ENCODE assay signal across 1 cellular context in genomic region chr2:219542931-219543595, GRCh38.
TF ChIP-seq lines count a peak whose summit lies in the region.

No MANE protein-coding gene starts in this region.

TF ChIP-seq in GM12878, 131 proteins besides CTCF, POLR2A, EP300 and RAD21:
- peak in 1 of 2 experiments; percentile 35; a peak in 1 of 4 replicates for TF ChIP-seq ETV6 (conservative IDR thresholded peaks at IDR 0.05 in 1 of 2, IDR thresholded peaks at IDR 0.05 in 1 of 2; ENCODE audit: borderline replicate concordance in 1 of 2, low read depth in 1 of 2)
- peak; percentile 28; the same call in 1 of the 2 replicates for TF ChIP-seq REST (IDR thresholded peaks at IDR 0.05; ENCODE audit: low read depth, low read length)
- TF ChIP-seq NKRF (conservative IDR thresholded peaks at IDR 0.05), result peak; percentile 21; the same call in 1 of the 2 replicates
- no peak for TF ChIP-seq CUX1 (IDR thresholded peaks at IDR 0.05; ENCODE audit: insufficient replicate concordance, low read depth, low read length)
- no peak for TF ChIP-seq ZBED1 (IDR thresholded peaks at IDR 0.05; ENCODE audit: borderline replicate concordance)
